8 cellular contexts compared by ENCODE assay signal in genomic region chr4:76179398-76180318, GRCh38. TPM values are rescaled to one million over a fixed set of nuclear protein-coding genes. Genes with fewer than 3 reads are reported as not detected.
DNase-seq lines count a peak whose midpoint lies in the region; ATAC-seq and TF ChIP-seq lines count a peak whose summit lies in the region.

No MANE protein-coding gene starts in this region.

- peak in 13 of 14 donors; percentile 28 to 83 (median 72) for DNase-seq in C1 segment of cervical spinal cord (lab: John Stamatoyannopoulos, UW)
- peak; percentile 76 for DNase-seq in NCI-H748 (lab: John Stamatoyannopoulos, UW; ENCODE audit: unreplicated experiment)
- peak; percentile 66 to 75 for DNase-seq in activated CD4-positive, alpha-beta T cell treated with anti-CD3 and anti-CD28 coated beads, Interleukin-2, amount 50 U/mL, for 24 hours (ENCODE audit: low read depth in 1 of 2, low spot score in 1 of 2)
- peak; percentile 68 to 95 (median 88) for DNase-seq in dorsolateral prefrontal cortex
- peak; percentile 85 for DNase-seq in lung (ENCODE audit: low spot score)
- DNase-seq in stimulated activated CD8-positive, alpha-beta memory T cell treated with anti-CD3 and anti-CD28 coated beads, Interleukin-12 subunit alpha, Interleukin-12 subunit beta, amount 100 ng/mL, for 4 hours (ENCODE audit: low read depth), result peak; percentile 51

- TF ChIP-seq CTCF in dorsolateral prefrontal cortex (IDR thresholded peaks at IDR 0.05 in 54 of 56, conservative IDR thresholded peaks at IDR 0.05 in 2 of 56; ENCODE audit: low read depth in 1 of 56, partially characterized antibody in 56 of 56) (peak; percentile 73 to 99 (median 95)), lung (IDR thresholded peaks at IDR 0.05; ENCODE audit: control extremely low read depth, extremely low read depth) (peak; percentile 73)

- no peaks in the 10 kb centered on the region for H3K4me1 ChIP-seq in lung (ENCODE audit: control insufficient read depth in 2 of 2, insufficient read depth in 2 of 2, low read length in 2 of 2)

- peak; percentile 91 for ATAC-seq in GM19328 (IDR thresholded peaks at IDR 0.05; ENCODE audit: unreplicated experiment)
- ATAC-seq in HG03520 (IDR thresholded peaks at IDR 0.05; ENCODE audit: unreplicated experiment), result peak; percentile 78
- peak; percentile 84 for ATAC-seq in lung (ENCODE audit: insufficient read depth, low FRiP score)

- H3K27ac ChIP-seq in dorsolateral prefrontal cortex, result peak overlapping the region in 58 of 59 donors; percentile 40 to 96 (median 83)
- H3K27ac ChIP-seq in lung (ENCODE audit: low read depth in 1 of 2, low read length in 1 of 2), result no peak overlapping the region

- 61 to 63% methylated on average over 11 of the region's 11 CpGs for WGBS in lung, 2 donors

- H3K9me3 ChIP-seq in lung (ENCODE audit: control insufficient read depth in 2 of 2, insufficient read depth in 1 of 2, low read length in 1 of 2), result no peaks in the 10 kb centered on the region

- intact Hi-C loops in dorsolateral prefrontal cortex (cut with DNase I), result loop anchor here (2.0 to 10.0 kb wide), 4 partner anchors 33 to 245 kb away; partner anchors contain the start of genes FAM47E (in 2 of the 2), CCDC158 (in 1 of the 2) and SCARB2 (in 1 of the 2)

- no peaks in the 10 kb centered on the region for H3K27me3 ChIP-seq in dorsolateral prefrontal cortex
- H3K27me3 ChIP-seq in lung (ENCODE audit: control insufficient read depth, insufficient read depth), result no peaks in the 10 kb centered on the region

- peak overlapping the region in 6 of 59 donors; percentile 2 to 26 (median 6) for H3K4me3 ChIP-seq in dorsolateral prefrontal cortex
- H3K4me3 ChIP-seq in lung, result no peak overlapping the region

- peaks cover 7 to 12% of the 10 kb centered on the region in 2 donors for H3K36me3 ChIP-seq in lung (ENCODE audit: control insufficient read depth in 2 of 2, insufficient read depth in 2 of 2, low read length in 2 of 2)

RNA-seq across cellular contexts. Expression of gene NUP54, which starts 31.5 kb away (rescaled TPM):
- total RNA-seq in dorsolateral prefrontal cortex (10 to 100 TPM; 26.9 to 65.4 (median 45.4) TPM), lung (10 to 100 TPM; 26.5 to 57.6 TPM)
- 10 to 100 TPM; 19.8 to 30.2 TPM for polyA plus RNA-seq in lung

RNA-seq across cellular contexts. Expression of gene SCARB2, which starts 34.0 kb away (rescaled TPM):
- total RNA-seq in dorsolateral prefrontal cortex, result 100 to 1,000 TPM; 107 to 347 (median 169) TPM
- 100 to 1,000 TPM; 195 to 360 TPM for total RNA-seq in lung
- 100 to 1,000 TPM; 104 to 105 TPM for polyA plus RNA-seq in lung

Comparison
In these comparisons a context has a peak if more than half of its experiments do, and no peak if none do; other contexts are left out.
1. H3K27ac ChIP-seq: peak in dorsolateral prefrontal cortex (58 of 59); none in lung (0 of 2).
2. Peak in every context shown above with its lines, with median percentiles within 50 percentile points of each other: DNase-seq and ATAC-seq.